ENCODE assay signal across 26 cellular contexts in genomic region chr19:43337737-43338136, GRCh38. TPM values are rescaled to one million over a fixed set of nuclear protein-coding genes. Genes with fewer than 3 reads are reported as not detected.
DNase-seq lines count a peak whose midpoint lies in the region; ATAC-seq and TF ChIP-seq lines count a peak whose summit lies in the region.
"Had no signal": no experiment of that assay in that cellular context is flagged by ENCODE, and none has a peak within 500 bp of the region (broad histone marks: within the 10 kb centered on the region; RNA-seq: fewer than 3 reads in every experiment).

No MANE protein-coding gene starts in this region.

- H3K36me3 ChIP-seq in transverse colon = no peaks in the 10 kb centered on the region
- H3K36me3 ChIP-seq: BE2C had no signal

- H3K27ac ChIP-seq in transverse colon = no peak overlapping the region

- no peak for TF ChIP-seq POLR2A in transverse colon (IDR thresholded peaks at IDR 0.05)

- intact Hi-C loops in transverse colon (cut with DNase I; ENCODE audit: low total_unique reads) = no loop called here

- H3K4me1 ChIP-seq in transverse colon = peaks cover 0 to 9% (median 5%) of the 10 kb centered on the region in 4 donors
- H3K4me1 ChIP-seq: BE2C had no signal

- H3K27me3 ChIP-seq in transverse colon = peaks cover 3% of the 10 kb centered on the region
- H3K27me3 ChIP-seq: BE2C had no signal

- no peak for TF ChIP-seq EP300 in transverse colon (IDR thresholded peaks at IDR 0.05; ENCODE audit: low read depth)

- in situ Hi-C loops in transverse colon (cut with MboI; ENCODE audit: low pct_ligation_motif_present in 1 of 4, low pct_unique_long_range_greater_than_20kb in 1 of 4, low sequenced_read_pairs in 3 of 4) = no loop called here

- DNase-seq in NCI-H146 (lab: John Stamatoyannopoulos, UW) (peak; percentile 37), NCI-H146 treated with DMSO at 0.1 percent for 48 hours (lab: John Stamatoyannopoulos, UW; ENCODE audit: unreplicated experiment) (no peak), NCI-H69 (lab: John Stamatoyannopoulos, UW) (peak; percentile 60), epithelial cell of esophagus (ENCODE audit: low read depth) (peak; percentile 70), transverse colon (peak; percentile 23), NCI-H226 (no peak)
- no peak for DNase-seq in stimulated activated naive CD8-positive, alpha-beta T cell treated with anti-CD3 and anti-CD28 coated beads, Interleukin-15, Interleukin-2, amounts not matched to agents 100 U/mL and 50 U/mL, for 24 hours
- DNase-seq: 8988T; ACHN; BE2C; CD8-positive, alpha-beta memory T cell; H9; Karpas-422; MV-4-11; NCI-H1105; NCI-H1436 treated with DMSO at 0.1 percent for 48 hours; NCI-H2029; NCI-H345; NCI-H510A treated with DMSO at 0.1 percent for 48 hours; SHP77 treated with DMSO at 0.1 percent for 48 hours had no signal

- H3K4me3 ChIP-seq in epithelial cell of esophagus (ENCODE audit: low read length) = no peak overlapping the region
- no peak overlapping the region for H3K4me3 ChIP-seq in transverse colon
- H3K4me3 ChIP-seq: GM12878, GM23338 had no signal

- WGBS in transverse colon (ENCODE audit: low coverage in 1 of 2), 2 donors = 47 to 70% methylated on average over 2 to 8 of the region's 8 CpGs

- no peak for TF ChIP-seq CTCF in epithelial cell of esophagus (IDR thresholded peaks at IDR 0.05; ENCODE audit: insufficient read depth, low read depth, low read length, missing control alignments)
- TF ChIP-seq CTCF in transverse colon (IDR thresholded peaks at IDR 0.05) = no peak

- no peak for ATAC-seq in stimulated activated naive CD8-positive, alpha-beta T cell treated with anti-CD3 and anti-CD28 coated beads, Interleukin-15, Interleukin-2, amounts not matched to agents 100 U/mL and 50 U/mL, for 24 hours
- ATAC-seq: GM12878, GM23338, HepG2, Panc1 had no signal

- H3K9me3 ChIP-seq in transverse colon = no peaks in the 10 kb centered on the region
- H3K9me3 ChIP-seq: BE2C had no signal

RNA-seq across cellular contexts. Expression of gene CD177, which starts 15.7 kb away (rescaled TPM):
- 100 to 1,000 TPM in 2 of 4 donors, 10 to 100 TPM in 2; 12.1 to 720 (median 82.6) TPM for total RNA-seq in transverse colon
- total RNA-seq: CD8-positive, alpha-beta memory T cell; GM12878; HepG2; HT1080; OCI-LY7 had no signal

Comparison
In these comparisons a context has a peak if more than half of its experiments do, and no peak if none do; other contexts are left out.
1. DNase-seq: peak in NCI-H146 (single experiment), NCI-H69 (single experiment), epithelial cell of esophagus (single experiment) and transverse colon (single experiment); none in NCI-H146 treated with DMSO at 0.1 percent for 48 hours (single experiment), NCI-H226 (single experiment) and stimulated activated naive CD8-positive, alpha-beta T cell treated with anti-CD3 and anti-CD28 coated beads, Interleukin-15, Interleukin-2, amounts not matched to agents 100 U/mL and 50 U/mL, for 24 hours (single experiment).